ENCODE assay signal across 20 cellular contexts in the genomic region with DNA sequence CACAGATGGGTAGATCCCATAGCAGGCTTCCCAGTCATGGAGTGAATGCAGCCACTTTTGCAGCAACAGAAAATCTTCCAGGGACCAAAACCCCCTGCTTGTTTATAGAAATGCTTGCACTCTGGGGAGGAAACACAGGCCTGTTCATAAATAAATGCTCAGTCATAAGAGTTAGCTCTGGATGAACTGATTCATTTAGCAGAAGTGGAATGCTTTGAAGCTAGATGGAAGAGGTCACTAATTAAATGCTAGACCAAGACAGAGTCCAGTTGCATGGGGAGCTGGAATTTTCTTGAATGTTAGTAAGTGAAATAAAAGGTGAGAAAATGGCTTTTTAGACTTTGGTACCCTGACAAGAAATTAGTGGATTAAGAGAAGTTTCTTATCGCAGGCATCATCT.
DNase-seq lines count a peak whose midpoint lies in the region.
"Had no signal": no experiment of that assay in that cellular context is flagged by ENCODE, and none has a peak within 500 bp of the region (broad histone marks: within the 10 kb centered on the region; RNA-seq: fewer than 3 reads in every experiment).

No MANE protein-coding gene starts in this region.

- H3K4me1 ChIP-seq in Karpas-422 (ENCODE audit: low read length), result no peaks in the 10 kb centered on the region

- H3K79me2 ChIP-seq in Karpas-422 (ENCODE audit: low read length), result no peaks in the 10 kb centered on the region

- no peak overlapping the region for H3K4me2 ChIP-seq in Karpas-422 (ENCODE audit: low read depth, low read length, poor library complexity, severe bottlenecking)

- H3K27ac ChIP-seq in SK-N-MC, result peak overlapping the region; percentile 72; the same call in 1 of the 2 replicates
- no peak overlapping the region for H3K27ac ChIP-seq in substantia nigra (ENCODE audit: low read depth, low read length, poor library complexity, severe bottlenecking)
- H3K27ac ChIP-seq in Karpas-422 (ENCODE audit: low read length), result no peak overlapping the region
- H3K27ac ChIP-seq: GM23248 had no signal

- no peaks in the 10 kb centered on the region; the same call in 1 of the 2 replicates for H3K27me3 ChIP-seq in Karpas-422 (ENCODE audit: low read length)
- H3K27me3 ChIP-seq: MG63 had no signal

- H4K20me1 ChIP-seq in Karpas-422 (ENCODE audit: insufficient read depth, low read depth, low read length), result no peaks in the 10 kb centered on the region

- no peaks in the 10 kb centered on the region for H3K9me2 ChIP-seq in Karpas-422 (replicated peaks; ENCODE audit: insufficient read depth, low read length)

- H3K9me3 ChIP-seq in SK-N-MC (ENCODE audit: low read depth, low read length), result no peaks in the 10 kb centered on the region
- H3K9me3 ChIP-seq in Karpas-422 (ENCODE audit: low read length), result no peaks in the 10 kb centered on the region
- H3K9me3 ChIP-seq: MG63 had no signal

- 0 out of 2 replicates have a peak overlapping the region, but pooled peaks have one; percentile 15 for H3K4me3 ChIP-seq in SK-N-MC
- H3K4me3 ChIP-seq in Karpas-422 (ENCODE audit: low read length), result no peak overlapping the region
- H3K4me3 ChIP-seq: GM23248, MG63 had no signal

- DNase-seq in EH (ENCODE audit: low read depth) (peak; percentile 34), SK-N-MC (ENCODE audit: low read depth, low spot score) (no peak), left kidney (ENCODE audit: low read depth, low spot score) (peak; percentile 15), pons (ENCODE audit: low spot score) (peak; percentile 26), NCI-H526 (lab: John Stamatoyannopoulos, UW) (no peak), activated gamma-delta T cell (lab: John Stamatoyannopoulos, UW) (no peak), substantia nigra (lab: John Stamatoyannopoulos, UW) (no peak), Karpas-422 (no peak)
- DNase-seq: CD8-positive, alpha-beta memory T cell; DMS53; GM23248; H9; MG63; NCI-H1092; NCI-H1436 treated with DMSO at 0.1 percent for 48 hours; NCI-H1930; NCI-H2227 treated with DMSO at 0.1 percent for 48 hours; NCI-H510A; NCI-H774; SIG-M5 had no signal

- H3K9ac ChIP-seq in SK-N-MC (ENCODE audit: insufficient read length) (peak overlapping the region; percentile 13), Karpas-422 (ENCODE audit: low read length) (no peak overlapping the region)
- H3K9ac ChIP-seq: GM23248 had no signal

- H2AFZ ChIP-seq in Karpas-422 (ENCODE audit: low read length), result no peak overlapping the region
- H2AFZ ChIP-seq: GM23248 had no signal

- H3K36me3 ChIP-seq in SK-N-MC (ENCODE audit: insufficient read depth, low read length), result no peaks in the 10 kb centered on the region
- H3K36me3 ChIP-seq in Karpas-422 (ENCODE audit: insufficient read depth, low read length), result no peaks in the 10 kb centered on the region
- H3K36me3 ChIP-seq: MG63 had no signal

Comparison
In these comparisons a context has a peak if more than half of its experiments do, and no peak if none do; other contexts are left out.
1. DNase-seq: peak in EH (single experiment), left kidney (single experiment) and pons (single experiment); none in SK-N-MC (single experiment), NCI-H526 (0 of 2), activated gamma-delta T cell (single experiment), substantia nigra (0 of 49) and Karpas-422 (single experiment).